ENCODE assay signal across 1 cellular context in the genomic region with DNA sequence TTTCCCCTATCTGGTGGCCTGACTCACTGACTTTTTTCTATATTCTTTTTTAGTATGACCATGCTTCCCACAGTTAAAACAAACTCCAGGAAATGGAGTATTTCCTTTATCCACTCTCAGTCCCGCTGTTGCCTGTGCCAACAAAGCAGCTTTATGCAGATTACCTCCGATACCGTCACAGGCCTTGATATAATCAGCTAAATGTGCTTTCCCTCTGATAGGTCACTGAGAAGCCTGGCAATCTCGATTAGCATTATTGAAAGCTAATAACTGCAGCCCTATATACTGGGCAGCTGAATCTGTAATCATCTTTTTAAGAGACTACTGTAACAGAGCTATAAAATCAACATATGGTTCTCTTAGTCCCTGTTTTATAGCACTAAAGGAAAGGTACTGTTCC.
TF ChIP-seq lines count a peak whose summit lies in the region.

No MANE protein-coding gene starts in this region.

TF ChIP-seq in SK-N-SH, 30 proteins besides CTCF, POLR2A, EP300 and RAD21:
- TF ChIP-seq, protein P1, sequence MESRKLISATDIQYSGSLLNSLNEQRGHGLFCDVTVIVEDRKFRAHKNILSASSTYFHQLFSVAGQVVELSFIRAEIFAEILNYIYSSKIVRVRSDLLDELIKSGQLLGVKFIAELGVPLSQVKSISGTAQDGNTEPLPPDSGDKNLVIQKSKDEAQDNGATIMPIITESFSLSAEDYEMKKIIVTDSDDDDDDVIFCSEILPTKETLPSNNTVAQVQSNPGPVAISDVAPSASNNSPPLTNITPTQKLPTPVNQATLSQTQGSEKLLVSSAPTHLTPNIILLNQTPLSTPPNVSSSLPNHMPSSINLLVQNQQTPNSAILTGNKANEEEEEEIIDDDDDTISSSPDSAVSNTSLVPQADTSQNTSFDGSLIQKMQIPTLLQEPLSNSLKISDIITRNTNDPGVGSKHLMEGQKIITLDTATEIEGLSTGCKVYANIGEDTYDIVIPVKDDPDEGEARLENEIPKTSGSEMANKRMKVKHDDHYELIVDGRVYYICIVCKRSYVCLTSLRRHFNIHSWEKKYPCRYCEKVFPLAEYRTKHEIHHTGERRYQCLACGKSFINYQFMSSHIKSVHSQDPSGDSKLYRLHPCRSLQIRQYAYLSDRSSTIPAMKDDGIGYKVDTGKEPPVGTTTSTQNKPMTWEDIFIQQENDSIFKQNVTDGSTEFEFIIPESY (IDR thresholded peaks at IDR 0.05; ENCODE audit: borderline replicate concordance, low read depth): no peak
- peak; percentile 70 for TF ChIP-seq GATA2 (CRISPR knock-in tag; IDR thresholded peaks at IDR 0.05)
